1 cellular context compared by ENCODE assay signal in genomic region chr7:87152112-87152896, GRCh38.
TF ChIP-seq lines count a peak whose summit lies in the region.

Gene DMTF1, plus strand, starts transcription at chr7:87152453. Its CDS starts 12,489 bp downstream, at chr7:87164942.

TF ChIP-seq in HepG2, 621 proteins besides CTCF, POLR2A, EP300 and RAD21 (continued from another document and continues in another):
- TF ChIP-seq BCL3 (CRISPR knock-in tag; IDR thresholded peaks at IDR 0.05) (peak; percentile 86; the same call in 1 of the 2 replicates), ZNF281 (CRISPR knock-in tag; IDR thresholded peaks at IDR 0.05; ENCODE audit: borderline replicate concordance) (peak; percentile 67; the same call in 1 of the 2 replicates), GZF1 (CRISPR knock-in tag; IDR thresholded peaks at IDR 0.05) (peak; percentile 70; the same call in 1 of the 2 replicates), CEBPB (IDR thresholded peaks at IDR 0.05; ENCODE audit: borderline replicate concordance, low read depth, low read length) (peak; percentile 65; the same call in 1 of the 2 replicates), REXO4 (CRISPR knock-in tag; IDR thresholded peaks at IDR 0.05; ENCODE audit: borderline replicate concordance) (no peak), NR3C1 (CRISPR knock-in tag; IDR thresholded peaks at IDR 0.05) (no peak), POLR2G (IDR thresholded peaks at IDR 0.05; ENCODE audit: low read depth, low read length) (peak; percentile 93), TAF15 (IDR thresholded peaks at IDR 0.05; ENCODE audit: low read depth, low read length, poor library complexity, severe bottlenecking) (no peak), ZFP36L1 (CRISPR knock-in tag; IDR thresholded peaks at IDR 0.05) (0 out of 2 replicates have a peak, but pooled peaks have one; percentile 52), HNRNPK (IDR thresholded peaks at IDR 0.05; ENCODE audit: low read depth, low read length, poor library complexity, severe bottlenecking) (peak; percentile 27), CEBPZ (IDR thresholded peaks at IDR 0.05; ENCODE audit: low read length) (no peak), ZNF496 (CRISPR knock-in tag; IDR thresholded peaks at IDR 0.05; ENCODE audit: insufficient replicate concordance) (no peak), HBP1 (CRISPR knock-in tag; IDR thresholded peaks at IDR 0.05; ENCODE audit: low read depth) (peak; percentile 18; the same call in 1 of the 2 replicates), SP2 (CRISPR knock-in tag; IDR thresholded peaks at IDR 0.05) (peak; percentile 71), ZHX1 (CRISPR knock-in tag; IDR thresholded peaks at IDR 0.05; ENCODE audit: low read depth) (peak; percentile 67), ZNF18 (CRISPR knock-in tag; IDR thresholded peaks at IDR 0.05; ENCODE audit: insufficient replicate concordance) (no peak), ZNF350 (CRISPR knock-in tag; IDR thresholded peaks at IDR 0.05; ENCODE audit: borderline replicate concordance, low read depth) (peak; percentile 85), SETDB1 (CRISPR knock-in tag; IDR thresholded peaks at IDR 0.05; ENCODE audit: borderline replicate concordance) (no peak), MTF2 (CRISPR knock-in tag; IDR thresholded peaks at IDR 0.05; ENCODE audit: borderline replicate concordance) (no peak), CENPT (CRISPR knock-in tag; IDR thresholded peaks at IDR 0.05; ENCODE audit: low read depth) (peak; percentile 82), HIVEP1 (CRISPR knock-in tag; IDR thresholded peaks at IDR 0.05) (peak; percentile 50; the same call in 1 of the 2 replicates), ZNF816 (CRISPR knock-in tag; IDR thresholded peaks at IDR 0.05; ENCODE audit: borderline replicate concordance) (peak; percentile 89; the same call in 1 of the 2 replicates), TCF7L2 (IDR thresholded peaks at IDR 0.05; ENCODE audit: low read depth, low read length) (no peak), ZNF446 (CRISPR knock-in tag; IDR thresholded peaks at IDR 0.05) (peak; percentile 70; the same call in 1 of the 2 replicates), FIP1L1 (IDR thresholded peaks at IDR 0.05; ENCODE audit: borderline replicate concordance, insufficient read depth, low read depth, low read length) (0 out of 2 replicates have a peak, but pooled peaks have one; percentile 43), CHD4 (IDR thresholded peaks at IDR 0.05; ENCODE audit: borderline replicate concordance, low read length) (no peak), MLX (CRISPR knock-in tag; IDR thresholded peaks at IDR 0.05) (peak; percentile 48; the same call in 1 of the 2 replicates), ZBTB38 (CRISPR knock-in tag; IDR thresholded peaks at IDR 0.05) (no peak), ZNF639 (CRISPR knock-in tag; conservative IDR thresholded peaks at IDR 0.05) (peak; percentile 76), MXD3 (CRISPR knock-in tag; IDR thresholded peaks at IDR 0.05) (0 out of 2 replicates have a peak, but pooled peaks have one; percentile 62), E2F5 (CRISPR knock-in tag; conservative IDR thresholded peaks at IDR 0.05) (peak; percentile 95), ZNF225 (CRISPR knock-in tag; IDR thresholded peaks at IDR 0.05) (no peak; the same call in 1 of the 2 replicates), IRX3 (CRISPR knock-in tag; IDR thresholded peaks at IDR 0.05; ENCODE audit: borderline replicate concordance, low read depth) (peak; percentile 62; the same call in 1 of the 2 replicates), ZBTB46 (CRISPR knock-in tag; IDR thresholded peaks at IDR 0.05; ENCODE audit: borderline replicate concordance) (0 out of 2 replicates have a peak, but pooled peaks have one; percentile 72), KDM4B (CRISPR knock-in tag; IDR thresholded peaks at IDR 0.05) (no peak; the same call in 1 of the 2 replicates), NBN (conservative IDR thresholded peaks at IDR 0.05) (no peak)
